1 cellular context compared by ENCODE assay signal in genomic region chr5:14505310-14506140, GRCh38.
TF ChIP-seq lines count a peak whose summit lies in the region.

No MANE protein-coding gene starts in this region.

TF ChIP-seq in H1, 55 proteins besides CTCF, POLR2A, EP300 and RAD21:
- TF ChIP-seq POLR2AphosphoS5 (IDR thresholded peaks at IDR 0.05; ENCODE audit: low read depth, low read length) (0 out of 2 replicates have a peak, but pooled peaks have one; percentile 15), SP4 (IDR thresholded peaks at IDR 0.05; ENCODE audit: low read length) (no peak)
